Comparison of ENCODE assay signal across 30 cellular contexts in genomic region chr17:80603380-80603779, GRCh38. TPM values are rescaled to one million over a fixed set of nuclear protein-coding genes. Genes with fewer than 3 reads are reported as not detected.
DNase-seq lines count a peak whose midpoint lies in the region; ATAC-seq, FAIRE-seq and TF ChIP-seq lines count a peak whose summit lies in the region.
"Had no signal": no experiment of that assay in that cellular context is flagged by ENCODE, and none has a peak within 500 bp of the region (broad histone marks: within the 10 kb centered on the region; RNA-seq: fewer than 3 reads in every experiment).

No MANE protein-coding gene starts in this region.

- peak overlapping the region; percentile 76 for H3K27ac Mint-ChIP-seq in activated naive CD4-positive, alpha-beta T cell treated with anti-CD3 and anti-CD28 coated beads, Interleukin-2, amount 50 U/mL, for 24 hours
- H3K27ac Mint-ChIP-seq in activated naive CD4-positive, alpha-beta T cell treated with anti-CD3 and anti-CD28 coated beads, Interleukin-2, amount 50 U/mL, for 72 hours = peak overlapping the region in 1 of 2 donors; percentile 96
- no peak overlapping the region for H3K27ac Mint-ChIP-seq in activated naive CD8-positive, alpha-beta T cell treated with anti-CD3 and anti-CD28 coated beads for 36 hours
- H3K27ac Mint-ChIP-seq: activated CD8-positive, alpha-beta memory T cell treated with anti-CD3 and anti-CD28 coated beads, Interleukin-2, amount 10 ng/mL, durations not matched to agents 7 days and 5 days; IgD-negative memory B cell had no signal

- BruUV-seq in K562 (replicated peaks; lab: Mats Ljungman, UMichigan) = no TSS peak

- no peak overlapping the region for H3K9ac ChIP-seq in K562 (ENCODE audit: insufficient read depth in 1 of 2, low read depth in 2 of 2, low read length in 2 of 2)

- H3K27me3 Mint-ChIP-seq in activated naive CD4-positive, alpha-beta T cell treated with anti-CD3 and anti-CD28 coated beads, Interleukin-2, amount 50 U/mL, for 24 hours = no peaks in the 10 kb centered on the region
- no peaks in the 10 kb centered on the region for H3K27me3 Mint-ChIP-seq in activated naive CD8-positive, alpha-beta T cell treated with anti-CD3 and anti-CD28 coated beads for 36 hours
- H3K27me3 Mint-ChIP-seq: activated CD8-positive, alpha-beta memory T cell treated with anti-CD3 and anti-CD28 coated beads, Interleukin-2, amount 10 ng/mL, durations not matched to agents 7 days and 5 days; IgD-negative memory B cell had no signal

- TF ChIP-seq RAD21 in K562 (CRISPR knock-in tag; conservative IDR thresholded peaks at IDR 0.05 in 1 of 2, IDR thresholded peaks at IDR 0.05 in 1 of 2) = no peak

- H3K36me3 ChIP-seq in K562 (ENCODE audit: control insufficient read depth, insufficient read depth, low read length) = no peaks in the 10 kb centered on the region; the same call in 2 of the 3 replicates
- H3K36me3 ChIP-seq: HAP-1, lower lobe of right lung, pancreas, right atrium auricular region, spleen, transverse colon had no signal

- no peaks in the 10 kb centered on the region for H3K9me3 ChIP-seq in K562 (replicated peaks; ENCODE audit: control insufficient read depth, insufficient read depth, low read depth, low read length)
- H3K9me3 ChIP-seq: lower lobe of right lung, pancreas, right atrium auricular region, spleen, transverse colon had no signal

- TF ChIP-seq EP300 in K562 (IDR thresholded peaks at IDR 0.05; ENCODE audit: low read length) = no peak

- peaks cover 5% of the 10 kb centered on the region for H3K36me3 Mint-ChIP-seq in activated naive CD4-positive, alpha-beta T cell treated with anti-CD3 and anti-CD28 coated beads, Interleukin-2, amount 50 U/mL, for 24 hours
- H3K36me3 Mint-ChIP-seq in activated naive CD4-positive, alpha-beta T cell treated with anti-CD3 and anti-CD28 coated beads, Interleukin-2, amount 50 U/mL, for 72 hours = peaks cover 6 to 47% of the 10 kb centered on the region in 2 donors
- peaks cover 35% of the 10 kb centered on the region for H3K36me3 Mint-ChIP-seq in activated naive CD8-positive, alpha-beta T cell treated with anti-CD3 and anti-CD28 coated beads for 36 hours

- DNase-seq in activated naive CD4-positive, alpha-beta T cell treated with anti-CD3 and anti-CD28 coated beads, Interleukin-2, amount 50 U/mL, for 72 hours (ENCODE audit: low spot score in 2 of 2) = no peak
- peak; percentile 49 for DNase-seq in NOMO-1 treated with dmso at 0.1 percent for 144 hours (lab: John Stamatoyannopoulos, UW; ENCODE audit: unreplicated experiment)
- no peak for DNase-seq in K562 (ENCODE audit: extremely low read depth in 1 of 4, low spot score in 3 of 4)
- no peak for DNase-seq in NCI-H446 (lab: John Stamatoyannopoulos, UW)
- no peak for DNase-seq in activated naive CD8-positive, alpha-beta T cell treated with anti-CD3 and anti-CD28 coated beads for 36 hours
- no peak for DNase-seq in NCI-H187 treated with DMSO at 0.1 percent for 48 hours (lab: John Stamatoyannopoulos, UW)
- DNase-seq in NCI-H1436 (lab: John Stamatoyannopoulos, UW) = no peak
- DNase-seq: ACHN; activated CD8-positive, alpha-beta memory T cell treated with anti-CD3 and anti-CD28 coated beads, Interleukin-2, amount 10 ng/mL, durations not matched to agents 7 days and 5 days; activated naive CD4-positive, alpha-beta T cell; anterior cingulate cortex; COR-L47; effector CD8-positive, alpha-beta T cell; GDM1; kidney glomerular epithelial cell; lower lobe of right lung; NCI-H1417 treated with DMSO at 0.1 percent for 48 hours; pancreas; SHP77 treated with DMSO at 0.1 percent for 48 hours; spleen; stimulated activated CD4-positive, alpha-beta T cell treated with anti-CD3 and anti-CD28 coated beads, Interleukin-2, amount 100 ng/mL, for 48 hours; transverse colon had no signal

- H3K4me1 ChIP-seq in K562 (replicated peaks in 1 of 2; ENCODE audit: control insufficient read depth in 2 of 2, insufficient read depth in 2 of 2, low read length in 2 of 2) = peaks cover 24 to 28% of the 10 kb centered on the region in 2 experiments
- H3K4me1 ChIP-seq: right atrium auricular region had no signal

- no peaks in the 10 kb centered on the region for H3K9me1 ChIP-seq in K562 (ENCODE audit: control insufficient read depth, insufficient read depth, low read length)

- no peak overlapping the region for H2AFZ ChIP-seq in K562 (ENCODE audit: low read depth, low read length)

- peaks cover 78% of the 10 kb centered on the region for H3K4me1 Mint-ChIP-seq in activated naive CD4-positive, alpha-beta T cell treated with anti-CD3 and anti-CD28 coated beads, Interleukin-2, amount 50 U/mL, for 24 hours
- H3K4me1 Mint-ChIP-seq in activated naive CD8-positive, alpha-beta T cell treated with anti-CD3 and anti-CD28 coated beads for 36 hours = peaks cover 57% of the 10 kb centered on the region

- no peak overlapping the region for H3K4me2 ChIP-seq in K562 (ENCODE audit: insufficient read depth, low read length)

- H3K27me3 ChIP-seq in K562 (ENCODE audit: control insufficient read depth in 2 of 2, insufficient read depth in 2 of 2, low read length in 2 of 2) = no peaks in the 10 kb centered on the region
- H3K27me3 ChIP-seq: pancreas, right atrium auricular region, spleen, transverse colon had no signal

- 71% methylated on average over 9 of the region's 9 CpGs for WGBS in K562 (ENCODE audit: insufficient coverage, low coverage, missing lambda C conversion rate)

- no peak overlapping the region for H3K4me3 ChIP-seq in K562
- H3K4me3 ChIP-seq: HAP-1, lower lobe of right lung, pancreas, right atrium auricular region, spleen, transverse colon had no signal

- no peak overlapping the region for H3K27ac ChIP-seq in K562 (ENCODE audit: extremely low read depth, low read depth, low read length)
- H3K27ac ChIP-seq: lower lobe of right lung, pancreas, right atrium auricular region, spleen, transverse colon had no signal

- in situ Hi-C loops in K562 (cut with MboI) = no loop called here

- CTCF ChIA-PET in K562 (lab: Yijun Ruan, JAX; ENCODE audit: low intra/inter-chr PET ratio) = no interaction called here

- no peak for FAIRE-seq in K562 (lab: Jason Lieb, UNC)
- FAIRE-seq: bronchial epithelial cell, colon, GM19239, pancreas had no signal

- no peak for TF ChIP-seq POLR2A in K562 (conservative IDR thresholded peaks at IDR 0.05)

- H3K4me3 Mint-ChIP-seq in activated naive CD4-positive, alpha-beta T cell treated with anti-CD3 and anti-CD28 coated beads, Interleukin-2, amount 50 U/mL, for 24 hours = peak overlapping the region; percentile 19
- H3K4me3 Mint-ChIP-seq in activated naive CD8-positive, alpha-beta T cell treated with anti-CD3 and anti-CD28 coated beads for 36 hours = no peak overlapping the region
- H3K4me3 Mint-ChIP-seq: activated CD8-positive, alpha-beta memory T cell treated with anti-CD3 and anti-CD28 coated beads, Interleukin-2, amount 10 ng/mL, durations not matched to agents 7 days and 5 days; IgD-negative memory B cell; neural crest cell had no signal

- POLR2A ChIA-PET in K562 (lab: Yijun Ruan, JAX) = interaction anchor here (0.5 to 1.2 kb wide), 2 partner anchors 26 to 545 kb away, joined by 4 read pairs; no protein-coding TSS in a partner anchor

- no peak for TF ChIP-seq CTCF in K562 (IDR thresholded peaks at IDR 0.05 in 2 of 3, conservative IDR thresholded peaks at IDR 0.05 in 1 of 3; ENCODE audit: insufficient read depth in 2 of 3, low read depth in 1 of 3, low read length in 3 of 3)

- peaks cover 27% of the 10 kb centered on the region for H4K20me1 ChIP-seq in K562 (replicated peaks; ENCODE audit: control insufficient read depth, insufficient read depth, low read length)

- ATAC-seq in activated naive CD4-positive, alpha-beta T cell treated with anti-CD3 and anti-CD28 coated beads, Interleukin-2, amount 50 U/mL, for 72 hours = no peak
- no peak for ATAC-seq in K562
- ATAC-seq: activated CD8-positive, alpha-beta memory T cell treated with anti-CD3 and anti-CD28 coated beads, Interleukin-2, amount 10 ng/mL, durations not matched to agents 7 days and 5 days; lower lobe of right lung; pancreas had no signal

- intact Hi-C loops in K562 (cut with micrococcal nuclease) = no loop called here

- H3K79me2 ChIP-seq in K562 (ENCODE audit: control insufficient read depth, insufficient read depth, low read length) = peaks cover 86% of the 10 kb centered on the region

- H3K9me3 Mint-ChIP-seq in activated naive CD4-positive, alpha-beta T cell treated with anti-CD3 and anti-CD28 coated beads, Interleukin-2, amount 50 U/mL, for 24 hours = no peaks in the 10 kb centered on the region
- H3K9me3 Mint-ChIP-seq in activated naive CD4-positive, alpha-beta T cell treated with anti-CD3 and anti-CD28 coated beads, Interleukin-2, amount 50 U/mL, for 72 hours = peaks cover 0 to 7% of the 10 kb centered on the region in 2 donors
- H3K9me3 Mint-ChIP-seq in activated naive CD8-positive, alpha-beta T cell treated with anti-CD3 and anti-CD28 coated beads for 36 hours = peaks cover 3% of the 10 kb centered on the region
- H3K9me3 Mint-ChIP-seq: IgD-negative memory B cell had no signal

RNA-seq across cellular contexts. Expression of gene RPTOR, which starts 58.7 kb away (rescaled TPM):
- total RNA-seq in activated naive CD4-positive, alpha-beta T cell treated with anti-CD3 and anti-CD28 coated beads, Interleukin-2, amount 50 U/mL, for 72 hours = 100 to 1,000 TPM in 1 of 2 donors, 10 to 100 TPM in 1; 59.5 to 128 TPM
- 170 and 226 TPM in 2 replicates for total RNA-seq in K562 (2011; cell fraction: chromatin; rRNA removed; ENCODE audit: low replicate concordance)
- total RNA-seq in K562 (2011; cell fraction: nucleolus; rRNA removed) = 113 and 116 TPM in 2 replicates
- 108 and 117 TPM in 2 replicates for total RNA-seq in K562 (2011; cell fraction: nucleoplasm; rRNA removed)
- total RNA-seq in K562 (2014; rRNA removed) (18.6 and 19.1 TPM in 2 replicates), K562 (2014; rRNA removed; fragmentation: Illumina TruSeq; extraction: Trizol) (10.2 and 10.4 TPM in 2 replicates), K562 (2015; rRNA removed; fragmentation: Illumina TruSeq; extraction: Trizol) (9.5 and 10.7 TPM in 2 replicates), K562 (2021) (46.1 and 54.1 TPM in 2 replicates)
- polyA plus RNA-seq in K562 (2011; rRNA removed) (4.4 and 7.2 TPM in 2 replicates), K562 (2014; fragmentation: Illumina TruSeq; extraction: Trizol) (11.7 and 16.8 TPM in 2 replicates), K562 (2014; fragmentation: Nextera tagmentation; extraction: Ambion mirVana) (under 1 TPM; 0.24 to 0.35 TPM), K562 (2014; rRNA removed) (10.7 and 14.7 TPM in 2 replicates)
- 4.5 and 7.5 TPM in 2 replicates for polyA plus RNA-seq in K562 (2011; cell fraction: cytosol; rRNA removed)
- polyA plus RNA-seq in K562 (2011; cell fraction: nucleus; rRNA removed) = 23.2 and 25.8 TPM in 2 replicates
- 19.9 and 23.1 TPM in 2 replicates for polyA plus RNA-seq in K562 (2012)
- 16.6 and 17.9 TPM in 2 replicates for polyA minus RNA-seq in K562 (2011; rRNA and poly(A)+ RNA removed)
- 21.9 and 26.8 TPM in 2 replicates for polyA minus RNA-seq in K562 (2011; cell fraction: cytosol; rRNA and poly(A)+ RNA removed)
- polyA minus RNA-seq in K562 (2011; cell fraction: nucleus; rRNA and poly(A)+ RNA removed) = 43.2 and 63.5 TPM in 2 replicates
- total RNA-seq in activated naive CD8-positive, alpha-beta T cell treated with anti-CD3 and anti-CD28 coated beads for 36 hours = 10 to 100 TPM; 43.6 to 47.2 TPM
